Comparison of ENCODE assay signal across 8 cellular contexts in the genomic region with DNA sequence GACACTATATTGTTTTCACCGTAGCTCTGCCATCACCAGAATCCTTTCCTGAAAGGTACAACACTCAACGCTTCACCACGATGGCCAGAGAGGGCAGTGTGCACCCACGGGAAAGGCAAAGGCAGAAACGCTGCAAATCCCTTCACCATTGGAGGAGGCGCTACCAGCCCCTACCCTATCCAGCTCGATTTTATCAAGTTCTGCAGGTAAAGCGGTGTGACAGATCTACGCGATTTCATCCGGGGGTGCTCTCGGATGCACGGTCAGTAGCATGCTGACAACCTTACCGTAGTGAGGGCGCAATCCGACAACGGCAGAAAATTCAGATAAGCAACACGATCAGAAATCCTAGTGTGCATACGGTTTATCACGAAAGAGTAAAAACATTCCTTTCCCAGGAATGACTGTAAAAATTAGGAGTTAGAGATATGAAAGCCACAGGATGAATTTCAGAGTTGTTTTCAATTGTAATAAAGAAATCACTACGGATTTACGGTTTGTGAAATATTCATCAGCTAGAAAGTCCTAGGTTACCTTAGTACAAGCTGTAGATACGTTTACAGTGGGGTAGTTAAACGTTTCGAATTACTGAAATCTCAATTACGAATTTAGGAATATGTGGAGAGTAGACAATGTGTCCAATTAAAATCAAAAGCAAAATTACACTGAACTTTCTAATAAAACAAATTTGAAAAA. TPM values are rescaled to one million over a fixed set of nuclear protein-coding genes. Genes with fewer than 3 reads are reported as not detected.
DNase-seq lines count a peak whose midpoint lies in the region; ATAC-seq and TF ChIP-seq lines count a peak whose summit lies in the region.

No MANE protein-coding gene starts in this region.

- WGBS in HUES64 = 5% methylated on average over 24 of the region's 26 CpGs

- H4K20me1 ChIP-seq in OCI-LY3 (ENCODE audit: insufficient read depth, low read length) = no peaks in the 10 kb centered on the region

- H3K27ac ChIP-seq in HUES64 (ENCODE audit: low read depth, low read length) (no peak overlapping the region), OCI-LY3 (ENCODE audit: low read length) (no peak overlapping the region)

- H3K4me1 ChIP-seq in HUES64 (ENCODE audit: insufficient read depth, low read length) (peaks cover 22% of the 10 kb centered on the region), OCI-LY3 (ENCODE audit: low read length) (peaks cover 7% of the 10 kb centered on the region; the same call in 1 of the 2 replicates)

- ATAC-seq in GM21447 (IDR thresholded peaks at IDR 0.05; ENCODE audit: unreplicated experiment) = peak; percentile 63

- H3K9ac ChIP-seq in HUES64 (ENCODE audit: low read depth, low read length) (no peak overlapping the region), OCI-LY3 (ENCODE audit: low read length) (peak overlapping the region; percentile 41; the same call in 1 of the 2 replicates)

- H3K4me2 ChIP-seq in OCI-LY3 (ENCODE audit: low read length) = peak overlapping the region; percentile 97

- H3K9me3 ChIP-seq in HUES64 (ENCODE audit: insufficient read depth, low read depth, low read length) (no peaks in the 10 kb centered on the region), OCI-LY3 (ENCODE audit: insufficient read depth, low read length) (no peaks in the 10 kb centered on the region)

- H3K27me3 ChIP-seq in HUES64 (ENCODE audit: insufficient read depth, low read length) (peaks cover 36% of the 10 kb centered on the region), OCI-LY3 (ENCODE audit: low read depth, low read length) (peaks cover 5% of the 10 kb centered on the region; the same call in 1 of the 2 replicates)

- TF ChIP-seq POLR2A in erythroblast (IDR thresholded peaks at IDR 0.05; ENCODE audit: low read length) = no peak

- H3K36me3 ChIP-seq in HUES64 (ENCODE audit: insufficient read depth, low read length) (no peaks in the 10 kb centered on the region), OCI-LY3 (replicated peaks; ENCODE audit: low read depth, low read length) (no peaks in the 10 kb centered on the region)

- peak overlapping the region; percentile 89 for H2AFZ ChIP-seq in OCI-LY3 (ENCODE audit: low read depth, low read length)

- no peaks in the 10 kb centered on the region for H3K79me2 ChIP-seq in OCI-LY3 (ENCODE audit: low read length)

- DNase-seq in DMS153 treated with DMSO at 0.1 percent for 48 hours (lab: John Stamatoyannopoulos, UW; ENCODE audit: unreplicated experiment) (peak; percentile 59), activated T-cell treated with anti-CD3 and anti-CD28 coated beads for 4 hours (peak; percentile 69), erythroblast (lab: John Stamatoyannopoulos, UW) (peak; percentile 78 to 87), myocyte (ENCODE audit: low read depth) (peak; percentile 87)
- DNase-seq in stimulated activated CD8-positive, alpha-beta memory T cell treated with anti-CD3 and anti-CD28 coated beads, Interleukin-7, amount 100 ng/mL, for 4 hours (ENCODE audit: low read depth in 2 of 2) = peak; percentile 68 to 77

- peak; percentile 96 for TF ChIP-seq CTCF in OCI-LY3 (IDR thresholded peaks at IDR 0.05; ENCODE audit: low read depth, low read length)

- H3K4me3 ChIP-seq in HUES64 (ENCODE audit: low read length) (peak overlapping the region; percentile 85), OCI-LY3 (ENCODE audit: low read length) (peak overlapping the region; percentile 86)

RNA-seq across cellular contexts. Expression of a gene that starts 1.8 kb away (rescaled TPM):
- polyA plus RNA-seq in HUES64 (2013, experiment 1 of 2) = 26.2 TPM
- 20.2 TPM for polyA plus RNA-seq in HUES64 (2013, experiment 2 of 2)
- 6.3 and 6.8 TPM in 2 replicates for total RNA-seq in myocyte
- 0.77 TPM for polyA plus RNA-seq in myocyte (2012)
